1 cellular context compared by ENCODE assay signal in genomic region chr12:51326762-51327439, GRCh38.
TF ChIP-seq lines count a peak whose summit lies in the region.

No MANE protein-coding gene starts in this region.

TF ChIP-seq in K562, 482 proteins besides CTCF, POLR2A, EP300 and RAD21 (continued from another document):
- TF ChIP-seq THAP12 (CRISPR knock-in tag; IDR thresholded peaks at IDR 0.05) (no peak), RBM25 (IDR thresholded peaks at IDR 0.05; ENCODE audit: low read depth, low read length, severe bottlenecking) (no peak), HDAC6 (IDR thresholded peaks at IDR 0.05; ENCODE audit: low read depth, low read length) (no peak), HCFC1 (IDR thresholded peaks at IDR 0.05; ENCODE audit: low read depth, low read length) (no peak), FOXM1 (IDR thresholded peaks at IDR 0.05; ENCODE audit: low read depth) (peak; percentile 56; the same call in 1 of the 2 replicates), FOXM1 (CRISPR knock-in tag; IDR thresholded peaks at IDR 0.05; ENCODE audit: low read depth) (no peak), PREB (CRISPR knock-in tag; IDR thresholded peaks at IDR 0.05) (no peak), YY1 (IDR thresholded peaks at IDR 0.05; ENCODE audit: borderline replicate concordance in 1 of 3, control insufficient read depth in 1 of 3, extremely low read depth in 1 of 3, insufficient read depth in 3 of 3, insufficient read length in 1 of 3, insufficient replicate concordance in 2 of 3, low read depth in 1 of 3, low read length in 2 of 3) (no peak), PTTG1 (tag; IDR thresholded peaks at IDR 0.05; ENCODE audit: low read depth) (peak; percentile 58; the same call in 1 of the 2 replicates), NONO (IDR thresholded peaks at IDR 0.05; ENCODE audit: low read depth in 2 of 2, low read length in 1 of 2) (no peak), MGA (IDR thresholded peaks at IDR 0.05) (peak; percentile 72), BRD4 (IDR thresholded peaks at IDR 0.05) (no peak; the same call in 1 of the 2 replicates), GTF3C2 (IDR thresholded peaks at IDR 0.05; ENCODE audit: borderline replicate concordance, extremely low read depth, insufficient read length) (no peak), FOXK1 (CRISPR knock-in tag; IDR thresholded peaks at IDR 0.05; ENCODE audit: borderline replicate concordance) (no peak), HDAC8 (tag; IDR thresholded peaks at IDR 0.05) (no peak), USF1 (CRISPR knock-in tag; IDR thresholded peaks at IDR 0.05) (no peak), ZFP1 (CRISPR knock-in tag; IDR thresholded peaks at IDR 0.05) (no peak), ARID1B (IDR thresholded peaks at IDR 0.05) (peak; percentile 86), ZBTB1 (CRISPR knock-in tag; IDR thresholded peaks at IDR 0.05; ENCODE audit: borderline replicate concordance, low read depth) (no peak), KLF1 (tag; IDR thresholded peaks at IDR 0.05) (no peak)
